Comparison of ENCODE assay signal across 7 cellular contexts in the genomic region with DNA sequence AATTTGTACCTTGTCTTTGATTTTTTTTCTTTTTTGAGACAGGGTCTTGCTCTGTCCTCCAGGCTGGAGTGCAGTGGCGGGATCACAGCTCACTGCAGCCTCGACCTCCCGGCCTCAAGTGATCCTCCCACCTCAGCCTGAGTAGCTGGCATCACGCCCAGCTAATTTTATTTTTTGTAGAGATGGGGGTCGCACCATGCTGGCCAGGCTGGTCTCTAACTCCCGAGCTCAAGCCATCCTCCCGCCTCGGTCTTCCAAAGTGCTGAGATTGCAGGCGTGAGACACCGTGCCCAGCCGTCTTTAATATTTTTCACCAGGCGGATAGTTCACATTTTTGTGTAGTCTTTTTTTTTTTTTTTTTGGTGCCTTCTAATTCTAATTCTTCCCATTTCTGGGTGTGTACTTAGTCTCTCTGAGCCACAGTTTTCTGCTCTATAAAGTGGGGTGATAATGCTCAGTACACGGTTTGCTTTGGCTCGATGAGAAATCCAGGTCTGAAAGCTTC. TPM values are rescaled to one million over a fixed set of nuclear protein-coding genes. Genes with fewer than 3 reads are reported as not detected.
DNase-seq lines count a peak whose midpoint lies in the region; ATAC-seq and TF ChIP-seq lines count a peak whose summit lies in the region.

No MANE protein-coding gene starts in this region.

- H3K27me3 Mint-ChIP-seq in WTC11 (ENCODE audit: low read depth) = peaks cover 30% of the 10 kb centered on the region

- H3K4me1 ChIP-seq in hepatocyte (ENCODE audit: insufficient read depth) = peaks cover 9% of the 10 kb centered on the region
- peaks cover 23% of the 10 kb centered on the region for H3K4me1 ChIP-seq in smooth muscle cell (ENCODE audit: low read depth)

- H2AFZ ChIP-seq in hepatocyte (peak overlapping the region; percentile 8), smooth muscle cell (ENCODE audit: low read depth) (peak overlapping the region; percentile 64)

- CTCF ChIA-PET in HEK293T (lab: Yijun Ruan, JAX) (interaction anchor here (0.6 to 2.1 kb wide), 3 partner anchors 16 to 27 kb away, joined by 3 to 7 read pairs (median 4); no protein-coding TSS in a partner anchor), WTC11 (lab: Charles Lee) (interaction anchor here (0.7 to 2.6 kb wide), 6 partner anchors 13 to 106 kb away, joined by 3 to 18 read pairs (median 4); partner anchors contain the start of gene VHL)

- peak overlapping the region; percentile 97 for H3K27ac Mint-ChIP-seq in WTC11

- POLR2A ChIA-PET in HEK293T (lab: Yijun Ruan, JAX) (interaction anchor here (0.6 to 2.0 kb wide), 10 partner anchors 13 to 627 kb away, joined by 3 to 10 read pairs (median 4); partner anchors contain the start of genes SEC13 and VHL), WTC11 (lab: Charles Lee) (interaction anchor here (0.6 to 2.4 kb wide), 8 partner anchors 13 to 444 kb away, joined by 3 to 10 read pairs (median 4); partner anchors contain the start of genes CRELD1 and IL17RC)

- H3K4me2 ChIP-seq in hepatocyte (peak overlapping the region; percentile 98), smooth muscle cell (peak overlapping the region; percentile 87)

- H3K27ac ChIP-seq in hepatocyte = peak overlapping the region; percentile 1
- H3K27ac ChIP-seq in smooth muscle cell (ENCODE audit: low read depth) = no peak overlapping the region

- H3K9me2 ChIP-seq in hepatocyte (replicated peaks; ENCODE audit: insufficient read depth) = no peaks in the 10 kb centered on the region

- H3K4me3 ChIP-seq in hepatocyte = no peak overlapping the region
- H3K4me3 ChIP-seq in smooth muscle cell = peak overlapping the region; percentile 60

- no peaks in the 10 kb centered on the region for H3K9me3 ChIP-seq in hepatocyte (ENCODE audit: low read depth)
- H3K9me3 ChIP-seq in smooth muscle cell (replicated peaks; ENCODE audit: low read depth) = no peaks in the 10 kb centered on the region

- H3K4me1 Mint-ChIP-seq in WTC11 = peaks cover 25% of the 10 kb centered on the region

- H3K9me3 Mint-ChIP-seq in WTC11 = peaks cover 32% of the 10 kb centered on the region

- H3K36me3 Mint-ChIP-seq in WTC11 = peaks cover 41% of the 10 kb centered on the region

- peaks cover 9% of the 10 kb centered on the region for H3F3A ChIP-seq in smooth muscle cell (ENCODE audit: low read depth)

- H3K4me3 Mint-ChIP-seq in WTC11 = peak overlapping the region; percentile 62

- 62% methylated on average over 14 of the region's 14 CpGs for WGBS in hepatocyte (ENCODE audit: low lambda C conversion rate, missing lambda C conversion rate)
- WGBS in smooth muscle cell (ENCODE audit: low lambda C conversion rate) = 62% methylated on average over 14 of the region's 14 CpGs

- H3K27me3 ChIP-seq in hepatocyte (no peaks in the 10 kb centered on the region), smooth muscle cell (ENCODE audit: low read depth) (no peaks in the 10 kb centered on the region)

- H3K36me3 ChIP-seq in hepatocyte (replicated peaks; ENCODE audit: insufficient read depth, low read depth) (no peaks in the 10 kb centered on the region), smooth muscle cell (ENCODE audit: low read depth) (no peaks in the 10 kb centered on the region)

- DNase-seq in HEK293T (ENCODE audit: extremely low spot score) (no peak), WTC11 (ENCODE audit: low spot score) (no peak), hepatocyte (ENCODE audit: low spot score) (no peak), smooth muscle cell (lab: John Stamatoyannopoulos, UW; ENCODE audit: unreplicated experiment) (no peak)

- no peak for ATAC-seq in WTC11
- no peak for ATAC-seq in GM18858 (IDR thresholded peaks at IDR 0.05; ENCODE audit: unreplicated experiment)
- no peak for ATAC-seq in GM19463 (IDR thresholded peaks at IDR 0.05; ENCODE audit: unreplicated experiment)
- no peak for ATAC-seq in HG03039 (IDR thresholded peaks at IDR 0.05; ENCODE audit: unreplicated experiment)

- H4K20me1 ChIP-seq in hepatocyte (ENCODE audit: insufficient read depth, poor library complexity, severe bottlenecking) (peaks cover 13% of the 10 kb centered on the region), smooth muscle cell (ENCODE audit: low read depth) (peaks cover 29% of the 10 kb centered on the region)

- TF ChIP-seq CTCF in WTC11 (IDR thresholded peaks at IDR 0.05) (no peak), hepatocyte (IDR thresholded peaks at IDR 0.05; ENCODE audit: poor library complexity) (no peak), smooth muscle cell (IDR thresholded peaks at IDR 0.05; ENCODE audit: borderline replicate concordance, insufficient read depth, poor library complexity, severe bottlenecking) (no peak)

- no peak overlapping the region for H3K9ac ChIP-seq in smooth muscle cell (ENCODE audit: low read depth)

- H3K79me2 ChIP-seq in hepatocyte (peaks cover 35% of the 10 kb centered on the region), smooth muscle cell (ENCODE audit: low read depth) (peaks cover 33% of the 10 kb centered on the region)

TF ChIP-seq in HEK293T, 16 proteins besides CTCF, POLR2A, EP300 and RAD21:
- TF ChIP-seq ZNF384 (IDR thresholded peaks at IDR 0.05) (peak; percentile 58; the same call in 1 of the 2 replicates), FOXA1 (IDR thresholded peaks at IDR 0.05) (no peak)

TF ChIP-seq in WTC11, 78 proteins besides CTCF, POLR2A, EP300 and RAD21 (continues in another document):
- TF ChIP-seq, protein P1, sequence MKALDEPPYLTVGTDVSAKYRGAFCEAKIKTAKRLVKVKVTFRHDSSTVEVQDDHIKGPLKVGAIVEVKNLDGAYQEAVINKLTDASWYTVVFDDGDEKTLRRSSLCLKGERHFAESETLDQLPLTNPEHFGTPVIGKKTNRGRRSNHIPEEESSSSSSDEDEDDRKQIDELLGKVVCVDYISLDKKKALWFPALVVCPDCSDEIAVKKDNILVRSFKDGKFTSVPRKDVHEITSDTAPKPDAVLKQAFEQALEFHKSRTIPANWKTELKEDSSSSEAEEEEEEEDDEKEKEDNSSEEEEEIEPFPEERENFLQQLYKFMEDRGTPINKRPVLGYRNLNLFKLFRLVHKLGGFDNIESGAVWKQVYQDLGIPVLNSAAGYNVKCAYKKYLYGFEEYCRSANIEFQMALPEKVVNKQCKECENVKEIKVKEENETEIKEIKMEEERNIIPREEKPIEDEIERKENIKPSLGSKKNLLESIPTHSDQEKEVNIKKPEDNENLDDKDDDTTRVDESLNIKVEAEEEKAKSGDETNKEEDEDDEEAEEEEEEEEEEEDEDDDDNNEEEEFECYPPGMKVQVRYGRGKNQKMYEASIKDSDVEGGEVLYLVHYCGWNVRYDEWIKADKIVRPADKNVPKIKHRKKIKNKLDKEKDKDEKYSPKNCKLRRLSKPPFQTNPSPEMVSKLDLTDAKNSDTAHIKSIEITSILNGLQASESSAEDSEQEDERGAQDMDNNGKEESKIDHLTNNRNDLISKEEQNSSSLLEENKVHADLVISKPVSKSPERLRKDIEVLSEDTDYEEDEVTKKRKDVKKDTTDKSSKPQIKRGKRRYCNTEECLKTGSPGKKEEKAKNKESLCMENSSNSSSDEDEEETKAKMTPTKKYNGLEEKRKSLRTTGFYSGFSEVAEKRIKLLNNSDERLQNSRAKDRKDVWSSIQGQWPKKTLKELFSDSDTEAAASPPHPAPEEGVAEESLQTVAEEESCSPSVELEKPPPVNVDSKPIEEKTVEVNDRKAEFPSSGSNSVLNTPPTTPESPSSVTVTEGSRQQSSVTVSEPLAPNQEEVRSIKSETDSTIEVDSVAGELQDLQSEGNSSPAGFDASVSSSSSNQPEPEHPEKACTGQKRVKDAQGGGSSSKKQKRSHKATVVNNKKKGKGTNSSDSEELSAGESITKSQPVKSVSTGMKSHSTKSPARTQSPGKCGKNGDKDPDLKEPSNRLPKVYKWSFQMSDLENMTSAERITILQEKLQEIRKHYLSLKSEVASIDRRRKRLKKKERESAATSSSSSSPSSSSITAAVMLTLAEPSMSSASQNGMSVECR (CRISPR knock-in tag; IDR thresholded peaks at IDR 0.05; ENCODE audit: borderline replicate concordance) = no peak
- TF ChIP-seq, protein P2, sequence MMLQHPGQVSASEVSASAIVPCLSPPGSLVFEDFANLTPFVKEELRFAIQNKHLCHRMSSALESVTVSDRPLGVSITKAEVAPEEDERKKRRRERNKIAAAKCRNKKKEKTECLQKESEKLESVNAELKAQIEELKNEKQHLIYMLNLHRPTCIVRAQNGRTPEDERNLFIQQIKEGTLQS (CRISPR knock-in tag; conservative IDR thresholded peaks at IDR 0.05) = no peak
- no peak for TF ChIP-seq SP1 (CRISPR knock-in tag; conservative IDR thresholded peaks at IDR 0.05)
- TF ChIP-seq, protein P3, sequence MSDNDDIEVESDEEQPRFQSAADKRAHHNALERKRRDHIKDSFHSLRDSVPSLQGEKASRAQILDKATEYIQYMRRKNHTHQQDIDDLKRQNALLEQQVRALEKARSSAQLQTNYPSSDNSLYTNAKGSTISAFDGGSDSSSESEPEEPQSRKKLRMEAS (CRISPR knock-in tag; IDR thresholded peaks at IDR 0.05) = no peak
- no peak for TF ChIP-seq FOXJ3 (CRISPR knock-in tag; IDR thresholded peaks at IDR 0.05; ENCODE audit: borderline replicate concordance)
- TF ChIP-seq, protein P4, sequence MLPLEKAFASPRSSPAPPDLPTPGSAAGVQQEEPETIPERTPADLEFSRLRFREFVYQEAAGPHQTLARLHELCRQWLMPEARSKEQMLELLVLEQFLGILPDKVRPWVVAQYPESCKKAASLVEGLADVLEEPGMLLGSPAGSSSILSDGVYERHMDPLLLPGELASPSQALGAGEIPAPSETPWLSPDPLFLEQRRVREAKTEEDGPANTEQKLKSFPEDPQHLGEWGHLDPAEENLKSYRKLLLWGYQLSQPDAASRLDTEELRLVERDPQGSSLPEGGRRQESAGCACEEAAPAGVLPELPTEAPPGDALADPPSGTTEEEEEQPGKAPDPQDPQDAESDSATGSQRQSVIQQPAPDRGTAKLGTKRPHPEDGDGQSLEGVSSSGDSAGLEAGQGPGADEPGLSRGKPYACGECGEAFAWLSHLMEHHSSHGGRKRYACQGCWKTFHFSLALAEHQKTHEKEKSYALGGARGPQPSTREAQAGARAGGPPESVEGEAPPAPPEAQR (CRISPR knock-in tag; IDR thresholded peaks at IDR 0.05) = no peak

RNA-seq across cellular contexts. Expression of gene TATDN2, which starts 0.5 kb away (rescaled TPM):
- total RNA-seq in WTC11 (2021) = 23.2 to 31.7 TPM (median 24.7 TPM) in 3 replicates
- total RNA-seq in hepatocyte = 22.6 and 24.5 TPM in 2 replicates
- polyA plus RNA-seq in hepatocyte = 6.5 and 9.3 TPM in 2 replicates
- 10.7 and 23.6 TPM in 2 replicates for total RNA-seq in smooth muscle cell
- polyA plus RNA-seq in smooth muscle cell = 3.3 and 7.2 TPM in 2 replicates

RNA-seq across cellular contexts. Expression of gene GHRL, which starts 45.0 kb away (rescaled TPM):
- total RNA-seq in WTC11 (2021) = 0.34 to 0.35 TPM in 2 of 3 replicates, not detected in the other
- total RNA-seq in hepatocyte = 12.4 and 14.0 TPM in 2 replicates
- 11.3 and 12.0 TPM in 2 replicates for polyA plus RNA-seq in hepatocyte
- not detected in 2 replicates for total RNA-seq in smooth muscle cell
- polyA plus RNA-seq in smooth muscle cell = 0.45 and 0.76 TPM in 2 replicates
